ENCODE assay signal across 18 cellular contexts in genomic region chr11:22467248-22467647, GRCh38.
A peak's percentile ranks its signal among the peaks of the same experiment; 100 is the strongest.
DNase-seq lines count a peak whose midpoint lies in the region; TF ChIP-seq lines count a peak whose summit lies in the region.
"Had no signal": no experiment of that assay in that cellular context is flagged by ENCODE, and none has a peak within 500 bp of the region (broad histone marks: within the 10 kb centered on the region; RNA-seq: fewer than 3 reads in every experiment).

No MANE protein-coding gene starts in this region.

- H3K27me3 ChIP-seq in skeletal muscle tissue (ENCODE audit: control insufficient read depth in 3 of 3, insufficient read depth in 3 of 3, low read length in 3 of 3), result no peaks in the 10 kb centered on the region

- no peaks in the 10 kb centered on the region for H3K9me3 ChIP-seq in skeletal muscle tissue (ENCODE audit: control insufficient read depth in 3 of 3, low read length in 3 of 3)
- H3K9me3 ChIP-seq: HAP-1 had no signal

- H3K9ac ChIP-seq in skeletal muscle tissue (ENCODE audit: low read depth in 1 of 3, low read length in 3 of 3), result no peak overlapping the region
- H3K9ac ChIP-seq: KMS-11 had no signal

- DNase-seq in HCEC 1CT (peak; percentile 46), amniotic epithelial cell (ENCODE audit: low read depth) (peak; percentile 41), fibroblast of mammary gland (ENCODE audit: low read depth) (peak; percentile 80), NCI-H187 (lab: John Stamatoyannopoulos, UW) (no peak), GM19238 (ENCODE audit: insufficient read length, low spot score) (no peak)
- DNase-seq in NK-92 treated with Interleukin-12 subunit alpha and Interleukin-12 subunit beta, amount 100 ng/mL, for 24 hours (lab: John Stamatoyannopoulos, UW), result no peak
- DNase-seq: DMS53, GDM1, NCI-H1092 treated with DMSO at 0.1 percent for 48 hours, NCI-H1436 treated with DMSO at 0.1 percent for 48 hours, NCI-H2029 treated with DMSO at 0.1 percent for 48 hours, NCI-H524 treated with DMSO at 0.1 percent for 48 hours, NCI-H82, OCI-M1, SHP77 had no signal

- H3K4me1 ChIP-seq in skeletal muscle tissue (ENCODE audit: control insufficient read depth in 3 of 3, insufficient read depth in 3 of 3, low read length in 3 of 3), result peaks cover 0 to 9% (median 8%) of the 10 kb centered on the region in 3 donors
- H3K4me1 ChIP-seq: HAP-1 had no signal

- H3K4me3 ChIP-seq in fibroblast of mammary gland (ENCODE audit: control insufficient read depth, low read depth, low read length), result no peak overlapping the region
- no peak overlapping the region for H3K4me3 ChIP-seq in skeletal muscle tissue (ENCODE audit: low read length in 3 of 3)
- H3K4me3 ChIP-seq: HAP-1 had no signal

- no peaks in the 10 kb centered on the region for H3K36me3 ChIP-seq in skeletal muscle tissue (ENCODE audit: control insufficient read depth in 3 of 3, insufficient read depth in 3 of 3, low read length in 3 of 3)
- H3K36me3 ChIP-seq: HAP-1 had no signal

- peak overlapping the region; percentile 19 for H3K27ac ChIP-seq in skeletal muscle tissue (ENCODE audit: low read depth, low read length)
- H3K27ac ChIP-seq: KMS-11 had no signal

- no peak for TF ChIP-seq CTCF in fibroblast of mammary gland (conservative IDR thresholded peaks at IDR 0.05; ENCODE audit: control insufficient read depth, insufficient read depth, low read depth, low read length)

Comparison
In these comparisons a context has a peak if more than half of its experiments do, and no peak if none do; other contexts are left out.
1. DNase-seq: peak in HCEC 1CT (single experiment), amniotic epithelial cell (single experiment) and fibroblast of mammary gland (single experiment); none in NCI-H187 (0 of 2), GM19238 (single experiment) and NK-92 treated with Interleukin-12 subunit alpha and Interleukin-12 subunit beta, amount 100 ng/mL, for 24 hours (single experiment).